Comparison of ENCODE assay signal across 15 cellular contexts in the genomic region with DNA sequence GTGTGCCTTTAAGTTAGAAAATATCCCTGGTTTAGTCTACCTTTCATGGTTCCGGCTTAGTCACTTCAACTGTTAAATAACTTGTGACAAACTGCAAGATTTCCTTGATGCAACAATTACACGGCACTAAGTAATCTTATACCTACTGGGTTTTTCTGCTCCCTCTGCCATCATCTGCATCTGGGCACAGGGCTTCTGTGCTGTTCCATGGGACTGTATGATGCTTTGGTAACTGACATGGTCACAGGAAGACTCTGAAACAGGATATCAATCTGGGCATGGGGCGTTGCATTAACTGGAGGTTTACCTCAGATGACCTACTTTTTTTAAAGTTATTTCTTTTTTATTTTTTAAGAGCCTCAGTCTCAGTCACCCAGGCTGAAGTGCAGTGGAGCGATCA.
DNase-seq lines count a peak whose midpoint lies in the region; ATAC-seq and TF ChIP-seq lines count a peak whose summit lies in the region.
"Had no signal": no experiment of that assay in that cellular context is flagged by ENCODE, and none has a peak within 500 bp of the region (broad histone marks: within the 10 kb centered on the region; RNA-seq: fewer than 3 reads in every experiment).

No MANE protein-coding gene starts in this region.

- no peaks in the 10 kb centered on the region for H3K36me3 ChIP-seq in BLaER1 treated with 17β-estradiol and CSF1 and Interleukin-3, amounts not matched to agents 10 nM and 100 nM
- no peaks in the 10 kb centered on the region for H3K36me3 ChIP-seq in Loucy (ENCODE audit: insufficient read depth, low read length)

- peaks cover 0 to 32% (median 30%) of the 10 kb centered on the region in 10 experiments; a peak in 16 of 20 replicates for H3K4me1 ChIP-seq in BLaER1 treated with 17β-estradiol and CSF1 and Interleukin-3, amounts not matched to agents 10 nM and 100 nM
- H3K4me1 ChIP-seq in Loucy (ENCODE audit: insufficient read depth, low read length, poor library complexity, severe bottlenecking), result peaks cover 25% of the 10 kb centered on the region
- H3K4me1 ChIP-seq: Caco-2 had no signal

- H3K4me2 ChIP-seq in BLaER1 treated with 17β-estradiol and CSF1 and Interleukin-3, amounts not matched to agents 10 nM and 100 nM, result peak overlapping the region in 9 of 11 experiments; percentile 35 to 82 (median 59); a peak in 17 of 22 replicates
- H3K4me2 ChIP-seq in Loucy (ENCODE audit: low read depth, low read length, poor library complexity, severe bottlenecking), result peak overlapping the region; percentile 11

- no peak overlapping the region for H2AFZ ChIP-seq in Loucy (ENCODE audit: low read length)

- intact Hi-C loops in natural killer cell (cut with micrococcal nuclease), result no loop called here

- peak overlapping the region; percentile 27 to 86 for H3K27ac Mint-ChIP-seq in natural killer cell
- H3K27ac Mint-ChIP-seq: B cell, CD14-positive monocyte, HFFc6 had no signal

- DNase-seq in astrocyte of the hippocampus (ENCODE audit: low read depth, low spot score), result peak; percentile 23
- DNase-seq in natural killer cell, result no peak
- no peak for DNase-seq in NCI-H2196 (lab: John Stamatoyannopoulos, UW; ENCODE audit: unreplicated experiment)
- no peak for DNase-seq in midbrain (lab: John Stamatoyannopoulos, UW)
- DNase-seq: Caco-2; CD8-positive, alpha-beta T cell; HCEC 1CT; HFFc6; IMR-90 had no signal

- H3K36me3 Mint-ChIP-seq in natural killer cell, result no peaks in the 10 kb centered on the region
- H3K36me3 Mint-ChIP-seq: CD14-positive monocyte; CD8-positive, alpha-beta T cell had no signal

- H3K9ac ChIP-seq in BLaER1 treated with 17β-estradiol and CSF1 and Interleukin-3, amounts not matched to agents 10 nM and 100 nM, result no peak overlapping the region
- H3K9ac ChIP-seq in Loucy (ENCODE audit: low read depth, low read length, poor library complexity, severe bottlenecking), result no peak overlapping the region

- no peaks in the 10 kb centered on the region for H3K9me2 ChIP-seq in Loucy (replicated peaks; ENCODE audit: low read depth, low read length)

- H3K79me2 ChIP-seq in Loucy (ENCODE audit: insufficient read depth, low read length), result no peaks in the 10 kb centered on the region

- peaks cover 0 to 7% (median 5%) of the 10 kb centered on the region in 11 experiments; a peak in 8 of 22 replicates for H3K27me3 ChIP-seq in BLaER1 treated with 17β-estradiol and CSF1 and Interleukin-3, amounts not matched to agents 10 nM and 100 nM
- H3K27me3 ChIP-seq in Loucy (ENCODE audit: insufficient read depth, low read length, poor library complexity, severe bottlenecking), result no peaks in the 10 kb centered on the region

- H3K4me1 Mint-ChIP-seq in natural killer cell, result peaks cover 39 to 68% of the 10 kb centered on the region in 2 donors
- H3K4me1 Mint-ChIP-seq: B cell, CD14-positive monocyte had no signal

- H3K4me3 ChIP-seq in BLaER1 treated with 17β-estradiol and CSF1 and Interleukin-3, amounts not matched to agents 10 nM and 100 nM, result no peak overlapping the region
- H3K4me3 ChIP-seq in Loucy (ENCODE audit: low read length, poor library complexity, severe bottlenecking), result no peak overlapping the region
- H3K4me3 ChIP-seq: GM12878 had no signal

- no peak for TF ChIP-seq CTCF in Loucy (conservative IDR thresholded peaks at IDR 0.05; ENCODE audit: low read length)
- TF ChIP-seq CTCF in natural killer cell (IDR thresholded peaks at IDR 0.05), result no peak

- H3F3A ChIP-seq in Loucy (ENCODE audit: low read depth), result no peaks in the 10 kb centered on the region

- no peaks in the 10 kb centered on the region for H4K20me1 ChIP-seq in BLaER1 treated with 17β-estradiol and CSF1 and Interleukin-3, amounts not matched to agents 10 nM and 100 nM
- no peaks in the 10 kb centered on the region for H4K20me1 ChIP-seq in Loucy (ENCODE audit: insufficient read depth, low read length, poor library complexity, severe bottlenecking)

- H3K4me3 Mint-ChIP-seq in natural killer cell, result peak overlapping the region; percentile 72
- H3K4me3 Mint-ChIP-seq: B cell; CD14-positive monocyte; CD8-positive, alpha-beta T cell; HFFc6 had no signal

- peaks cover 0 to 2% of the 10 kb centered on the region in 2 donors for H3K9me3 Mint-ChIP-seq in natural killer cell
- H3K9me3 Mint-ChIP-seq: HFFc6 had no signal

- peaks cover 3 to 17% (median 7%) of the 10 kb centered on the region in 11 experiments; a peak in 13 of 22 replicates for H3K9me3 ChIP-seq in BLaER1 treated with 17β-estradiol and CSF1 and Interleukin-3, amounts not matched to agents 10 nM and 100 nM (replicated peaks in 1 of 11)
- 0 out of 2 replicates have a peak, but pooled peaks cover 4% of the 10 kb centered on the region for H3K9me3 ChIP-seq in Loucy (ENCODE audit: insufficient read depth, low read depth, low read length)
- H3K9me3 ChIP-seq: Caco-2 had no signal

- peak; percentile 39 to 48 (median 43) for ATAC-seq in natural killer cell
- ATAC-seq in HG03457 (IDR thresholded peaks at IDR 0.05; ENCODE audit: unreplicated experiment), result no peak
- ATAC-seq: CD8-positive, alpha-beta T cell; GM12878 had no signal

- H3K27me3 Mint-ChIP-seq in natural killer cell (ENCODE audit: low read depth in 2 of 2), result no peaks in the 10 kb centered on the region

- no peak overlapping the region; a peak in 1 of 22 replicates for H3K27ac ChIP-seq in BLaER1 treated with 17β-estradiol and CSF1 and Interleukin-3, amounts not matched to agents 10 nM and 100 nM
